8 cellular contexts compared by ENCODE assay signal in the genomic region with DNA sequence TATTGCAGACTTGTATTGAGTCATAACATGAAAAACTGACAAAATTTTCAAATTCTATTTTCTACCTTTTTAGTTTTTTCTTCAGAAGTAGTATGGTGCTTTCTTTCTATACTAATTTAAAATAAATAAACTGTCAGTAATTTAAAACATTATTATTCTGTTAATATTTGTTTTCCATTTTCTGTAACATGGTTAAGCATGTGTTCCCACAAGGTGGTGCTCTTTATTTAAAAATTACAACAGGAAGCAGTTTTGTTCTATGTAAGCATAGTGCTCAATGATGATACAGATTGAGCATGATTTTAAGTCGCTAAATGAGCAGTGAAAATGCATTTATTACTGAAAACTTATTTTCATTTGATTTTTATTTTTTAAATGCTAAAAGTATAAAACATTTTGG.
DNase-seq lines count a peak whose midpoint lies in the region; ATAC-seq and TF ChIP-seq lines count a peak whose summit lies in the region.

No MANE protein-coding gene starts in this region.

- DNase-seq in AG08396 (ENCODE audit: low spot score) = peak; percentile 8
- peak; percentile 16 for DNase-seq in Jurkat, Clone E6-1 (ENCODE audit: low read depth, low spot score)
- DNase-seq in OCI-M1 (lab: John Stamatoyannopoulos, UW) = peak; percentile 60
- peak; percentile 58 for DNase-seq in epithelial cell of esophagus (ENCODE audit: low read depth)
- peak; percentile 84 for DNase-seq in pons (ENCODE audit: low spot score)
- DNase-seq in activated T-cell treated with anti-CD3 and anti-CD28 coated beads for 4 hours = no peak

- H3K4me3 ChIP-seq in Jurkat, Clone E6-1 (ENCODE audit: low read length) = no peak overlapping the region
- H3K4me3 ChIP-seq in epithelial cell of esophagus (ENCODE audit: low read length) = no peak overlapping the region

- ATAC-seq in GM18511 (IDR thresholded peaks at IDR 0.05; ENCODE audit: unreplicated experiment) (peak; percentile 79), GM21381 (IDR thresholded peaks at IDR 0.05; ENCODE audit: unreplicated experiment) (no peak)

- TF ChIP-seq CTCF in epithelial cell of esophagus (IDR thresholded peaks at IDR 0.05; ENCODE audit: insufficient read depth, low read depth, low read length, missing control alignments) = peak; percentile 42
